ENCODE assay signal across 8 cellular contexts in the genomic region with DNA sequence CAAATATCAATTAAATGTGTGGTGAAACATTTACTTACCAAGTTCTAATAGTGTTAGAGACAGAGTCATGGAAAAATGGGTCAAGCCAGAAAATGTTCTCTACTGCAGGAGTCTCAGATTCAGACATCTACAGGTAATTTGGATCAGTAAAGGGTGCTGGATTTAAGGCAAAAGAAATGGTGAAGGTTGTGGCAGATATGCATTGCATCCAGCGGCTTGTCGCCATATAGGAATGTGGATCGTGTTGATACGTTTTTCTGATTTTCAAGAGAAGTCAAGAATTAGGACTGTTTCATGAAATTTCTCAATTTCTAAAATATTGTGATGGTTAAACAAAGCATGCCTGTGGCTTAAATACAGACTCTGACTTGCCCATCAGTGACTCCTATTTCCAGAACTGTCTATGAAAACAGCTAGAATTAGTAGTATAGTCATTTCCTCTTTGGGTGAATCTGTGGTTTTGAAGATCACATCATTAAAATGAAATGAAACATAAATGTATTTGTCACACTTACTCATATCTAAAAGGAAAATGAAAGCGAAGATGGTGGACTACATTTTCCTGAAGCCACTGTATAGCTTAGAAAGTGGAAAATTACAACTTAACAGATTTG.
DNase-seq lines count a peak whose midpoint lies in the region; ATAC-seq and TF ChIP-seq lines count a peak whose summit lies in the region.

No MANE protein-coding gene starts in this region.

- no peaks in the 10 kb centered on the region for H3K36me3 Mint-ChIP-seq in chondrocyte (ENCODE audit: low read depth)

- peak overlapping the region; percentile 82 for H3K27ac Mint-ChIP-seq in chondrocyte (ENCODE audit: unreplicated experiment)

- DNase-seq in Daoy (ENCODE audit: low read depth), result peak; percentile 55
- DNase-seq in chondrocyte (ENCODE audit: low spot score), result no peak
- no peak for DNase-seq in NCI-H2107 (lab: John Stamatoyannopoulos, UW)
- no peak for DNase-seq in T-helper 9 cell
- DNase-seq in COLO829 (ENCODE audit: low spot score), result no peak
- DNase-seq in DMS153 (lab: John Stamatoyannopoulos, UW), result no peak

- no peaks in the 10 kb centered on the region for H3K9me3 Mint-ChIP-seq in chondrocyte (ENCODE audit: low read depth)

- H3K4me3 Mint-ChIP-seq in chondrocyte (ENCODE audit: unreplicated experiment), result peak overlapping the region; percentile 26

- no peaks in the 10 kb centered on the region for H3K27me3 Mint-ChIP-seq in chondrocyte (ENCODE audit: low read depth)

- no peak for TF ChIP-seq CTCF in chondrocyte (IDR thresholded peaks at IDR 0.05)

- peaks cover 39% of the 10 kb centered on the region for H3K4me1 Mint-ChIP-seq in chondrocyte (ENCODE audit: low read depth)

- ATAC-seq in GM21381 (IDR thresholded peaks at IDR 0.05; ENCODE audit: unreplicated experiment) (peak; percentile 97), HG03520 (IDR thresholded peaks at IDR 0.05; ENCODE audit: unreplicated experiment) (peak; percentile 98)
